ENCODE assay signal across 12 cellular contexts in the genomic region with DNA sequence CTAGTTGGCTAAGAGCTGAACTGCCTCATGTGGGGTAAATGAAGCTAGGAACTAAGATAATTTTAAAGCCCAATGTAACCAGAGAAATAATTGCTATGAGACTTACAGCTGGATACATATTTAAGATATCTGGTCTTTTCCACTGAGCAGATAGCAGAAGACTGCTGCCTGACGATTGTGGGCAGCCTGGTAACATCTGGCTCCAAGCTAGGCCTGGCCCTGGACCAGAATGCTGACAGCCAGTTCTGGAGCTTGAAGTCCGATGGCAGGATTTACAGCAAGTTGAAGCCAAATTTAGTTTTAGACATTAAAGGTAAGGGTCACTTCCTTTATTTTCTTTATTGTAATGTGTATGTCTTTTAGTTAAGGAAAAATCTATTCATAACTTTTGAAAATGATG.
"Had no signal": no experiment of that assay in that cellular context is flagged by ENCODE, and none has a peak within 500 bp of the region (broad histone marks: within the 10 kb centered on the region; RNA-seq: fewer than 3 reads in every experiment).

No MANE protein-coding gene starts in this region.

- H3K9me3 ChIP-seq: colonic mucosa, mucosa of descending colon, pancreas, thoracic aorta had no signal

- H3K9me3 Mint-ChIP-seq: activated CD8-positive, alpha-beta T cell treated with anti-CD3 and anti-CD28 coated beads for 36 hours; activated T-helper 1 cell treated with anti-CD3 and anti-CD28 coated beads, Interleukin-12 subunit alpha, Interleukin-12 subunit beta, Interleukin-2, Interleukin-4 antibody, amounts not matched to agents 30 ng/mL and 10 ng/mL and 1 ng/mL, durations not matched to agents 14 hours and 24 hours and 36 hours; naive thymus-derived CD4-positive, alpha-beta T cell; T-helper 1 cell treated with Interleukin-12 subunit alpha and Interleukin-12 subunit beta and Interleukin-4 antibody, amounts not matched to agents 30 μg/mL and 1 μg/mL, for 36 hours had no signal

- H3K27me3 ChIP-seq: colonic mucosa, pancreas had no signal

- DNase-seq: activated CD4-positive, alpha-beta T cell treated with anti-CD3 and anti-CD28 coated beads for 4 hours; activated CD8-positive, alpha-beta T cell treated with anti-CD3 and anti-CD28 coated beads for 36 hours; activated naive CD4-positive, alpha-beta T cell; colonic mucosa; head of caudate nucleus; mucosa of descending colon; naive thymus-derived CD4-positive, alpha-beta T cell; pancreas; stimulated activated CD4-positive, alpha-beta T cell treated with anti-CD3 and anti-CD28 coated beads, Interleukin-1b, Interleukin-23, amount 100 ng/mL, for 48 hours had no signal

- H3K27ac ChIP-seq: colonic mucosa, pancreas, thoracic aorta had no signal

- H3K4me3 ChIP-seq: colonic mucosa, mucosa of descending colon, pancreas, thoracic aorta had no signal

- ATAC-seq: activated CD8-positive, alpha-beta T cell treated with anti-CD3 and anti-CD28 coated beads for 36 hours; mucosa of descending colon; naive thymus-derived CD4-positive, alpha-beta T cell; pancreas had no signal

- H3K36me3 ChIP-seq: thoracic aorta had no signal

- H3K27me3 Mint-ChIP-seq: activated CD8-positive, alpha-beta T cell treated with anti-CD3 and anti-CD28 coated beads for 36 hours; naive thymus-derived CD4-positive, alpha-beta T cell had no signal

- H3K4me1 ChIP-seq: colonic mucosa, pancreas had no signal

- H3K4me3 Mint-ChIP-seq: activated CD8-positive, alpha-beta T cell treated with anti-CD3 and anti-CD28 coated beads for 36 hours; activated T-helper 1 cell treated with anti-CD3 and anti-CD28 coated beads, Interleukin-12 subunit alpha, Interleukin-12 subunit beta, Interleukin-2, Interleukin-4 antibody, amounts not matched to agents 30 ng/mL and 10 ng/mL and 1 ng/mL, durations not matched to agents 14 hours and 24 hours and 36 hours; naive thymus-derived CD4-positive, alpha-beta T cell; T-helper 1 cell treated with Interleukin-12 subunit alpha and Interleukin-12 subunit beta and Interleukin-4 antibody, amounts not matched to agents 30 μg/mL and 1 μg/mL, for 36 hours had no signal

- H3K27ac Mint-ChIP-seq: activated CD8-positive, alpha-beta T cell treated with anti-CD3 and anti-CD28 coated beads for 36 hours; activated T-helper 1 cell treated with anti-CD3 and anti-CD28 coated beads, Interleukin-12 subunit alpha, Interleukin-12 subunit beta, Interleukin-2, Interleukin-4 antibody, amounts not matched to agents 30 ng/mL and 10 ng/mL and 1 ng/mL, durations not matched to agents 14 hours and 24 hours and 36 hours; T-helper 1 cell treated with Interleukin-12 subunit alpha and Interleukin-12 subunit beta and Interleukin-4 antibody, amounts not matched to agents 30 μg/mL and 1 μg/mL, for 36 hours had no signal
